ENCODE assay signal across 23 cellular contexts in genomic region chr7:35869810-35870209, GRCh38.
DNase-seq lines count a peak whose midpoint lies in the region; ATAC-seq, FAIRE-seq and TF ChIP-seq lines count a peak whose summit lies in the region.
"Had no signal": no experiment of that assay in that cellular context is flagged by ENCODE, and none has a peak within 500 bp of the region (broad histone marks: within the 10 kb centered on the region; RNA-seq: fewer than 3 reads in every experiment).

No MANE protein-coding gene starts in this region.

- H3K9me2 ChIP-seq in MM.1S (replicated peaks; ENCODE audit: insufficient read depth, low read length), result no peaks in the 10 kb centered on the region

- H2AFZ ChIP-seq in astrocyte (ENCODE audit: low read depth, low read length), result no peak overlapping the region
- no peak overlapping the region for H2AFZ ChIP-seq in MM.1S (ENCODE audit: low read length)

- no peak overlapping the region for H3K4me2 ChIP-seq in astrocyte (ENCODE audit: low read length)
- H3K4me2 ChIP-seq in MM.1S (ENCODE audit: low read depth, low read length), result no peak overlapping the region
- H3K4me2 ChIP-seq: BLaER1 had no signal

- TF ChIP-seq CTCF in astrocyte (IDR thresholded peaks at IDR 0.05; ENCODE audit: insufficient read depth, low read depth, low read length) (no peak), fibroblast of villous mesenchyme (IDR thresholded peaks at IDR 0.05; ENCODE audit: insufficient read depth, low read depth, low read length) (no peak), omental fat pad (IDR thresholded peaks at IDR 0.05) (no peak), right lobe of liver (IDR thresholded peaks at IDR 0.05) (no peak), MM.1S (IDR thresholded peaks at IDR 0.05; ENCODE audit: low read length) (no peak), mesothelial cell of epicardium (IDR thresholded peaks at IDR 0.05; ENCODE audit: unreplicated experiment) (no peak)

- no peaks in the 10 kb centered on the region for H3F3A ChIP-seq in MM.1S (ENCODE audit: insufficient read depth, low read length)

- H3K27ac Mint-ChIP-seq in astrocyte (ENCODE audit: unreplicated experiment) (no peak overlapping the region), mesothelial cell of epicardium (no peak overlapping the region)
- H3K27ac Mint-ChIP-seq: T-helper 2 cell treated with Interferon-gamma antibody and Interleukin-4, amounts not matched to agents 5 μg/mL and 100 μg/mL, for 36 hours had no signal

- H3K36me3 Mint-ChIP-seq in astrocyte (ENCODE audit: low read depth, unreplicated experiment), result peaks cover 11% of the 10 kb centered on the region
- H3K36me3 Mint-ChIP-seq in mesothelial cell of epicardium, result peaks cover 11% of the 10 kb centered on the region

- H3K4me3 ChIP-seq in astrocyte (ENCODE audit: insufficient read depth, low read depth, low read length), result no peak overlapping the region
- no peak overlapping the region for H3K4me3 ChIP-seq in fibroblast of villous mesenchyme (ENCODE audit: low read depth, low read length)
- H3K4me3 ChIP-seq in right lobe of liver, result no peak overlapping the region
- no peak overlapping the region for H3K4me3 ChIP-seq in MM.1S (ENCODE audit: low read length)
- H3K4me3 ChIP-seq: BLaER1, SJSA1 had no signal

- H3K27me3 ChIP-seq in astrocyte (ENCODE audit: insufficient read depth, low read length) (no peaks in the 10 kb centered on the region), right lobe of liver (no peaks in the 10 kb centered on the region), MM.1S (replicated peaks; ENCODE audit: insufficient read depth, low read length) (no peaks in the 10 kb centered on the region)
- H3K27me3 ChIP-seq: BLaER1, neutrophil, SJSA1 had no signal

- TF ChIP-seq POLR2A in right lobe of liver (IDR thresholded peaks at IDR 0.05), result no peak

- H3K4me1 ChIP-seq in astrocyte (ENCODE audit: insufficient read depth, low read length) (peaks cover 4% of the 10 kb centered on the region), right lobe of liver (peaks cover 0 to 1% (median under 1%) of the 10 kb centered on the region in 4 donors), MM.1S (ENCODE audit: low read length) (0 out of 2 replicates have a peak, but pooled peaks cover 7% of the 10 kb centered on the region)
- H3K4me1 ChIP-seq: BLaER1, SJSA1 had no signal

- no peaks in the 10 kb centered on the region for H3K9me3 ChIP-seq in astrocyte (ENCODE audit: insufficient read depth, low read depth, low read length)
- H3K9me3 ChIP-seq in right lobe of liver, result no peaks in the 10 kb centered on the region
- H3K9me3 ChIP-seq in MM.1S (replicated peaks; ENCODE audit: insufficient read depth, low read length), result no peaks in the 10 kb centered on the region
- H3K9me3 ChIP-seq: BLaER1, neutrophil, SJSA1 had no signal

- H3K4me1 Mint-ChIP-seq in astrocyte (ENCODE audit: low read depth, unreplicated experiment) (peaks cover 6% of the 10 kb centered on the region), mesothelial cell of epicardium (peaks cover 28% of the 10 kb centered on the region)

- H3K27me3 Mint-ChIP-seq in astrocyte (ENCODE audit: low read depth, unreplicated experiment) (no peaks in the 10 kb centered on the region), mesothelial cell of epicardium (ENCODE audit: low read depth) (no peaks in the 10 kb centered on the region)
- H3K27me3 Mint-ChIP-seq: dendritic cell treated with granulocyte-macrophage colony-stimulating factor and Interleukin-4, amounts not matched to agents 40 ng/mL and 50 ng/mL, for 4 days had no signal

- WGBS in right lobe of liver (ENCODE audit: insufficient coverage, low coverage, low lambda C conversion rate, missing lambda C conversion rate), result 67% methylated on average over 5 of the region's 5 CpGs

- no peak for FAIRE-seq in astrocyte (lab: Jason Lieb, UNC)
- FAIRE-seq: H1 had no signal

- DNase-seq in EL (peak; percentile 62), astrocyte (ENCODE audit: low read depth) (peak; percentile 32), fibroblast of villous mesenchyme (ENCODE audit: low read depth) (peak; percentile 68), sciatic nerve (ENCODE audit: low spot score) (no peak), omental fat pad (ENCODE audit: low spot score) (no peak), right lobe of liver (no peak), MM.1S (no peak), mesothelial cell of epicardium (ENCODE audit: low spot score in 2 of 2, unreplicated experiment in 2 of 2) (no peak)
- DNase-seq: activated effector memory CD4-positive, alpha-beta T cell treated with Interleukin-2 at 50 U/mL for 16 hours; amygdala; head of caudate nucleus; NCI-H2029 treated with DMSO at 0.1 percent for 48 hours; NCI-H69; stimulated activated CD4-positive, alpha-beta T cell treated with anti-CD3 and anti-CD28 coated beads, Interleukin-4, amount 100 ng/mL, for 1 hour had no signal

- H3K4me3 Mint-ChIP-seq in astrocyte (ENCODE audit: unreplicated experiment) (no peak overlapping the region), mesothelial cell of epicardium (no peak overlapping the region)
- H3K4me3 Mint-ChIP-seq: dendritic cell treated with granulocyte-macrophage colony-stimulating factor and Interleukin-4, amounts not matched to agents 40 ng/mL and 50 ng/mL, for 4 days; T-helper 2 cell treated with Interferon-gamma antibody and Interleukin-4, amounts not matched to agents 5 μg/mL and 100 μg/mL, for 36 hours had no signal

- H3K27ac ChIP-seq in astrocyte (ENCODE audit: low read depth, low read length) (peak overlapping the region; percentile 44), right lobe of liver (no peak overlapping the region), MM.1S (ENCODE audit: low read length) (no peak overlapping the region)
- H3K27ac ChIP-seq: BLaER1, epithelial cell of prostate, HL-60, SJSA1 had no signal

- H3K36me3 ChIP-seq in astrocyte (ENCODE audit: insufficient read depth, low read length) (peaks cover 18% of the 10 kb centered on the region), right lobe of liver (peaks cover 0 to 10% (median 1%) of the 10 kb centered on the region in 4 donors), MM.1S (replicated peaks; ENCODE audit: insufficient read depth, low read length) (peaks cover 6% of the 10 kb centered on the region; the same call in 1 of the 2 replicates)

- intact Hi-C loops in sciatic nerve (cut with DNase I), result no loop called here
- intact Hi-C loops in right lobe of liver (cut with DNase I), result no loop called here

- peaks cover 16% of the 10 kb centered on the region for H4K20me1 ChIP-seq in astrocyte (ENCODE audit: insufficient read depth, low read length)
- no peaks in the 10 kb centered on the region for H4K20me1 ChIP-seq in MM.1S (ENCODE audit: insufficient read depth, low read length)

- H3K79me2 ChIP-seq in astrocyte (ENCODE audit: insufficient read depth, low read length), result peaks cover 50% of the 10 kb centered on the region
- peaks cover 25% of the 10 kb centered on the region; the same call in 1 of the 2 replicates for H3K79me2 ChIP-seq in MM.1S (ENCODE audit: low read length)

- H3K9ac ChIP-seq in astrocyte (ENCODE audit: low read length), result no peak overlapping the region
- H3K9ac ChIP-seq in MM.1S (ENCODE audit: low read length), result no peak overlapping the region
- H3K9ac ChIP-seq: BLaER1 had no signal

- no peaks in the 10 kb centered on the region for H3K9me3 Mint-ChIP-seq in astrocyte (ENCODE audit: unreplicated experiment)
- no peaks in the 10 kb centered on the region for H3K9me3 Mint-ChIP-seq in mesothelial cell of epicardium
- H3K9me3 Mint-ChIP-seq: dendritic cell treated with granulocyte-macrophage colony-stimulating factor and Interleukin-4, amounts not matched to agents 40 ng/mL and 50 ng/mL, for 4 days; T-helper 2 cell treated with Interferon-gamma antibody and Interleukin-4, amounts not matched to agents 5 μg/mL and 100 μg/mL, for 36 hours had no signal

- ATAC-seq in sciatic nerve, result peak; percentile 42
- ATAC-seq in omental fat pad (ENCODE audit: low FRiP score), result no peak
- ATAC-seq in right lobe of liver, result no peak
- ATAC-seq: activated CD4-positive, CD25-positive, alpha-beta regulatory T cell treated with anti-CD3 and anti-CD28 coated beads, Interleukin-2, amount 50 U/mL, for 24 hours had no signal

Comparison
In these comparisons a context has a peak if more than half of its experiments do, and no peak if none do; other contexts are left out.
1. DNase-seq: peak in EL (single experiment), astrocyte (single experiment) and fibroblast of villous mesenchyme (single experiment); none in sciatic nerve (single experiment), omental fat pad (single experiment), right lobe of liver (0 of 3), MM.1S (single experiment) and mesothelial cell of epicardium (0 of 2).